Comparison of ENCODE assay signal across 24 cellular contexts in genomic region chr7:92924800-92925199, GRCh38.
"Had no signal": no experiment of that assay in that cellular context is flagged by ENCODE, and none has a peak within 500 bp of the region (broad histone marks: within the 10 kb centered on the region; RNA-seq: fewer than 3 reads in every experiment).

No MANE protein-coding gene starts in this region.

- H3K4me3 ChIP-seq: ascending aorta, body of pancreas, PC-9 had no signal

- H3K4me1 Mint-ChIP-seq: activated B cell treated with CpG ODN at 0.5 μM for 24 hours; activated CD4-positive, alpha-beta T cell treated with anti-CD3 and anti-CD28 coated beads, Interleukin-2, amount 10 ng/mL, durations not matched to agents 24 days and 14 days; activated CD8-positive, alpha-beta memory T cell treated with anti-CD3 and anti-CD28 coated beads, Interleukin-2, amount 10 ng/mL, durations not matched to agents 7 days and 5 days; activated naive CD4-positive, alpha-beta T cell treated with anti-CD3 and anti-CD28 coated beads, Interleukin-2, amount 50 U/mL, for 24 hours; activated naive CD8-positive, alpha-beta T cell treated with anti-CD3 and anti-CD28 coated beads, Interleukin-2, amount 50 U/mL, for 24 hours had no signal

- H3K27me3 ChIP-seq: ascending aorta, body of pancreas had no signal

- H3K4me3 Mint-ChIP-seq: activated B cell treated with CpG ODN at 0.5 μM for 24 hours; activated CD4-positive, alpha-beta T cell treated with anti-CD3 and anti-CD28 coated beads, Interleukin-2, amount 10 ng/mL, durations not matched to agents 24 days and 14 days; activated CD8-positive, alpha-beta memory T cell treated with anti-CD3 and anti-CD28 coated beads, Interleukin-2, amount 10 ng/mL, durations not matched to agents 7 days and 5 days; activated naive CD4-positive, alpha-beta T cell treated with anti-CD3 and anti-CD28 coated beads, Interleukin-2, amount 50 U/mL, for 24 hours; activated naive CD8-positive, alpha-beta T cell treated with anti-CD3 and anti-CD28 coated beads, Interleukin-2, amount 50 U/mL, for 24 hours; activated T-cell treated with anti-CD3 and anti-CD28 coated beads, Interleukin-2, amount 50 U/mL, for 24 hours; activated T-helper 1 cell treated with anti-CD3 and anti-CD28 coated beads, Interleukin-12 subunit alpha, Interleukin-12 subunit beta, Interleukin-2, Interleukin-4 antibody, amounts not matched to agents 30 ng/mL and 10 ng/mL and 1 ng/mL, durations not matched to agents 14 hours and 24 hours and 36 hours; T-helper 1 cell treated with Interleukin-12 subunit alpha and Interleukin-12 subunit beta and Interleukin-4 antibody, amounts not matched to agents 30 μg/mL and 1 μg/mL, for 36 hours had no signal

- H3K9me3 ChIP-seq: ascending aorta, body of pancreas had no signal

- H3K4me1 ChIP-seq: ascending aorta, body of pancreas had no signal

- H3K27ac Mint-ChIP-seq: activated B cell treated with CpG ODN at 0.5 μM for 24 hours; activated CD4-positive, alpha-beta T cell treated with anti-CD3 and anti-CD28 coated beads, Interleukin-2, amount 10 ng/mL, durations not matched to agents 24 days and 14 days; activated CD8-positive, alpha-beta memory T cell treated with anti-CD3 and anti-CD28 coated beads, Interleukin-2, amount 10 ng/mL, durations not matched to agents 7 days and 5 days; activated naive CD4-positive, alpha-beta T cell treated with anti-CD3 and anti-CD28 coated beads, Interleukin-2, amount 50 U/mL, for 24 hours; activated naive CD8-positive, alpha-beta T cell treated with anti-CD3 and anti-CD28 coated beads, Interleukin-2, amount 50 U/mL, for 24 hours; activated T-cell treated with anti-CD3 and anti-CD28 coated beads, Interleukin-2, amount 50 U/mL, for 24 hours; activated T-helper 1 cell treated with anti-CD3 and anti-CD28 coated beads, Interleukin-12 subunit alpha, Interleukin-12 subunit beta, Interleukin-2, Interleukin-4 antibody, amounts not matched to agents 30 ng/mL and 10 ng/mL and 1 ng/mL, durations not matched to agents 14 hours and 24 hours and 36 hours; T-helper 1 cell treated with Interleukin-12 subunit alpha and Interleukin-12 subunit beta and Interleukin-4 antibody, amounts not matched to agents 30 μg/mL and 1 μg/mL, for 36 hours had no signal

- H3K27ac ChIP-seq: ascending aorta, body of pancreas, PC-9 had no signal

- DNase-seq: activated B cell treated with CpG ODN at 0.5 μM for 24 hours; activated CD4-positive, alpha-beta T cell treated with anti-CD3 and anti-CD28 coated beads for 1 hour; activated CD4-positive, alpha-beta T cell treated with anti-CD3 and anti-CD28 coated beads, Interleukin-2, amount 10 ng/mL, durations not matched to agents 24 days and 14 days; activated CD4-positive, alpha-beta T cell treated with anti-CD3 and anti-CD28 coated beads, Interleukin-2, amount 50 U/mL, for 48 hours; activated CD8-positive, alpha-beta memory T cell treated with anti-CD3 and anti-CD28 coated beads, Interleukin-2, amount 10 ng/mL, durations not matched to agents 7 days and 5 days; activated effector memory CD4-positive, alpha-beta T cell treated with Interleukin-2 at 50 U/mL for 16 hours; activated naive CD4-positive, alpha-beta T cell; activated naive CD8-positive, alpha-beta T cell treated with anti-CD3 and anti-CD28 coated beads, Interleukin-2, amount 50 U/mL, for 24 hours; activated T-cell treated with anti-CD3 and anti-CD28 coated beads, Interleukin-2, amount 50 U/mL, for 24 hours; amniotic stem cell; body of pancreas; central memory CD4-positive, alpha-beta T cell; NCI-H1092; NCI-H1930; NCI-H2171; NCI-H2227 treated with DMSO at 0.1 percent for 48 hours; NCI-H446 treated with DMSO at 0.1 percent for 48 hours; NCI-H524 treated with DMSO at 0.1 percent for 48 hours; PC-9; SHP77 treated with DMSO at 0.1 percent for 48 hours had no signal

- H3K9me3 Mint-ChIP-seq: activated B cell treated with CpG ODN at 0.5 μM for 24 hours; activated naive CD4-positive, alpha-beta T cell treated with anti-CD3 and anti-CD28 coated beads, Interleukin-2, amount 50 U/mL, for 24 hours had no signal

- H3K36me3 ChIP-seq: ascending aorta had no signal

- ATAC-seq: activated CD8-positive, alpha-beta memory T cell treated with anti-CD3 and anti-CD28 coated beads, Interleukin-2, amount 10 ng/mL, durations not matched to agents 7 days and 5 days; activated naive CD8-positive, alpha-beta T cell treated with anti-CD3 and anti-CD28 coated beads, Interleukin-2, amount 50 U/mL, for 24 hours; body of pancreas had no signal

- H3K36me3 Mint-ChIP-seq: activated naive CD4-positive, alpha-beta T cell treated with anti-CD3 and anti-CD28 coated beads, Interleukin-2, amount 50 U/mL, for 24 hours had no signal
